In the genomic region with DNA sequence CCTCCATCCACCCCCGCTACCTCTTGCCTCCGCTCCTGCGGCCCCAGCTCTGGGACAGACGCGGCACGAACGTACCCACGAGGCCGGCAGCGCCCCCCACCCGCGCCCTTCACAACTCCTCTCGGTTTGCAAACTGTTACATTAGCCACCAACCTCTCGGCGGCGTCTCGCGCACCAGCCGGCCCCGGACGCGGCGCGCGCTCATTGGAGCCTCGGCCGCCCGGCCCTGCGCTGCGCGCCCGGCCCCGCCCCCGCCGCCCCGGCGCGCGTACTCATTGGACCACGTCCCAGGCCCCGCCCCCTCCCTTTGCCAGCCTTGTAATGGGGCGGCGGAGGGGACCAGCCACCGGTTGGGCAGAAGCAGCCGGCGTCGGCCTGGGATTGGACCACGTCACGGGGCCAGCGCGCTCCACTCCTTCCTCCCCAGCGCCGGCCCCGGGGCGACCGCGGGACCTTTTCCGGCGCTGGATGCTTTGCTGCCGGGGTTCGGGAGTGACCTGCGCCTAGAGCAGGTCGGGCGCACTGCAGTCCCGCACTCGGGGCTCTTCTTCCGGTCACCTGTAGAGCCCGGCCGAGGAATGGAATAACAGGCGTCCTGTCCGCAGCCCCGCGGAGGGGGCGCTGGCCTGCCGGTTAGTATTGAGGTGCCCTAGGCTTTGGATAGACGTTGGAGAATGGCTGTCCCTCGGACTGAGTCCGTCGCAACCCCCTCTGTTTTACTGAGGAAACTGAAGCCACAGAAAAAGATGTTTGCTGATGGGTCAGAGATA, we compare ENCODE assay signal across 8 cellular contexts. TPM values are rescaled to one million over a fixed set of nuclear protein-coding genes. Genes with fewer than 3 reads are reported as not detected.
DNase-seq lines count a peak whose midpoint lies in the region; TF ChIP-seq lines count a peak whose summit lies in the region.

A gene with protein sequence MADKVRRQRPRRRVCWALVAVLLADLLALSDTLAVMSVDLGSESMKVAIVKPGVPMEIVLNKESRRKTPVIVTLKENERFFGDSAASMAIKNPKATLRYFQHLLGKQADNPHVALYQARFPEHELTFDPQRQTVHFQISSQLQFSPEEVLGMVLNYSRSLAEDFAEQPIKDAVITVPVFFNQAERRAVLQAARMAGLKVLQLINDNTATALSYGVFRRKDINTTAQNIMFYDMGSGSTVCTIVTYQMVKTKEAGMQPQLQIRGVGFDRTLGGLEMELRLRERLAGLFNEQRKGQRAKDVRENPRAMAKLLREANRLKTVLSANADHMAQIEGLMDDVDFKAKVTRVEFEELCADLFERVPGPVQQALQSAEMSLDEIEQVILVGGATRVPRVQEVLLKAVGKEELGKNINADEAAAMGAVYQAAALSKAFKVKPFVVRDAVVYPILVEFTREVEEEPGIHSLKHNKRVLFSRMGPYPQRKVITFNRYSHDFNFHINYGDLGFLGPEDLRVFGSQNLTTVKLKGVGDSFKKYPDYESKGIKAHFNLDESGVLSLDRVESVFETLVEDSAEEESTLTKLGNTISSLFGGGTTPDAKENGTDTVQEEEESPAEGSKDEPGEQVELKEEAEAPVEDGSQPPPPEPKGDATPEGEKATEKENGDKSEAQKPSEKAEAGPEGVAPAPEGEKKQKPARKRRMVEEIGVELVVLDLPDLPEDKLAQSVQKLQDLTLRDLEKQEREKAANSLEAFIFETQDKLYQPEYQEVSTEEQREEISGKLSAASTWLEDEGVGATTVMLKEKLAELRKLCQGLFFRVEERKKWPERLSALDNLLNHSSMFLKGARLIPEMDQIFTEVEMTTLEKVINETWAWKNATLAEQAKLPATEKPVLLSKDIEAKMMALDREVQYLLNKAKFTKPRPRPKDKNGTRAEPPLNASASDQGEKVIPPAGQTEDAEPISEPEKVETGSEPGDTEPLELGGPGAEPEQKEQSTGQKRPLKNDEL (minus strand): TSS at position 206 of the 770 bp plus-strand sequence. CDS start 1,045 bp downstream, outside the sequence.

- no peaks in the 10 kb centered on the region for H3K9me3 Mint-ChIP-seq in HFFc6

- H3K4me3 ChIP-seq in GM08714 (ENCODE audit: low read length) (peak within 1 kb of the TSS; percentile 97), NB4 (ENCODE audit: low read depth, low read length) (peak within 1 kb of the TSS; percentile 86), SK-N-MC (peak within 1 kb of the TSS; percentile 95)

- peak within 1 kb of the TSS; percentile 91 for H3K9ac ChIP-seq in SK-N-MC (ENCODE audit: insufficient read length)

- H3K4me1 Mint-ChIP-seq in HFFc6 (ENCODE audit: low read depth): peaks cover 30% of the 10 kb centered on the region

- H3K27ac Mint-ChIP-seq in HFFc6: peak within 1 kb of the TSS; percentile 92

- TF ChIP-seq POLR2A in NB4 (IDR thresholded peaks at IDR 0.05; ENCODE audit: extremely low read depth, insufficient read length): no peak

- H3K36me3 Mint-ChIP-seq in HFFc6 (ENCODE audit: low read depth): peaks cover 28% of the 10 kb centered on the region

- H3K9me3 ChIP-seq in SK-N-MC (ENCODE audit: low read depth, low read length): no peaks in the 10 kb centered on the region

- H3K27ac ChIP-seq in SK-N-MC (peak within 1 kb of the TSS; percentile 64; the same call in 1 of the 2 replicates), temporal lobe (ENCODE audit: low read depth, low read length) (peak within 1 kb of the TSS; percentile 70)

- TF ChIP-seq CTCF in HFFc6 (IDR thresholded peaks at IDR 0.05) (peak; percentile 34), NB4 (IDR thresholded peaks at IDR 0.05; ENCODE audit: low read depth, low read length) (peak; percentile 19)

- peaks cover 30% of the 10 kb centered on the region for H3K36me3 ChIP-seq in SK-N-MC (ENCODE audit: insufficient read depth, low read length)

- peaks cover 1% of the 10 kb centered on the region; the same call in 1 of the 2 replicates for H3K27me3 Mint-ChIP-seq in HFFc6 (ENCODE audit: insufficient read depth)

- DNase-seq in HFFc6 (peak; percentile 93), NB4 (ENCODE audit: low read depth) (peak; percentile 99), SK-N-MC (ENCODE audit: low read depth, low spot score) (peak; percentile 57), globus pallidus (ENCODE audit: low spot score) (peak; percentile 95), occipital lobe (lab: John Stamatoyannopoulos, UW) (peak; percentile 95)
- DNase-seq in activated naive CD4-positive, alpha-beta T cell treated with anti-CD3 and anti-CD28 coated beads, Interleukin-2, amount 50 U/mL, for 16 hours: peak; percentile 99

- H3K4me3 Mint-ChIP-seq in HFFc6: peak within 1 kb of the TSS; percentile 91

RNA-seq across cellular contexts. Expression of the gene that starts here (rescaled TPM):
- 100 to 1,000 TPM; 141 to 180 (median 163) TPM for total RNA-seq in HFFc6 (2021; fragmentation: NEBNext Ultra II Directional; extraction: Animal tissue kit (Norgen Biotek cat#: 25700))
- total RNA-seq in occipital lobe (37.0 TPM), temporal lobe (32.0 TPM)

Comparison
In these comparisons a context has a peak if more than half of its experiments do, and no peak if none do; other contexts are left out.
1. Peak in every context shown above with its lines: DNase-seq, H3K4me3 ChIP-seq and H3K27ac ChIP-seq.